Comparison of ENCODE assay signal across 2 cellular contexts in genomic region chr18:78995740-78996395, GRCh38.
TF ChIP-seq lines count a peak whose summit lies in the region.

No MANE protein-coding gene starts in this region.

TF ChIP-seq in HepG2, 621 proteins besides CTCF, POLR2A, EP300 and RAD21 (continued from another document):
- TF ChIP-seq GFI1 (CRISPR knock-in tag; IDR thresholded peaks at IDR 0.05; ENCODE audit: borderline replicate concordance) = no peak
- TF ChIP-seq TOPORS (CRISPR knock-in tag; IDR thresholded peaks at IDR 0.05) = no peak
- TF ChIP-seq KDM5B (CRISPR knock-in tag; IDR thresholded peaks at IDR 0.05; ENCODE audit: borderline replicate concordance) = no peak
- no peak for TF ChIP-seq NRL (CRISPR knock-in tag; IDR thresholded peaks at IDR 0.05; ENCODE audit: borderline replicate concordance)
- TF ChIP-seq ZNF781 (CRISPR knock-in tag; IDR thresholded peaks at IDR 0.05; ENCODE audit: borderline replicate concordance, not compliant biosample characterization) = no peak
- TF ChIP-seq SIN3B (IDR thresholded peaks at IDR 0.05; ENCODE audit: low read length) = no peak
- TF ChIP-seq ZNF143 (CRISPR knock-in tag; IDR thresholded peaks at IDR 0.05) = no peak
- TF ChIP-seq BCLAF1 (IDR thresholded peaks at IDR 0.05) = no peak
- TF ChIP-seq RXRA (CRISPR knock-in tag; IDR thresholded peaks at IDR 0.05) = no peak
- TF ChIP-seq ATAD3A (CRISPR knock-in tag; IDR thresholded peaks at IDR 0.05) = no peak
- TF ChIP-seq ZNF552 (CRISPR knock-in tag; IDR thresholded peaks at IDR 0.05; ENCODE audit: borderline replicate concordance) = no peak
- no peak for TF ChIP-seq HHEX (CRISPR knock-in tag; IDR thresholded peaks at IDR 0.05)
- no peak for TF ChIP-seq TARDBP (CRISPR knock-in tag; IDR thresholded peaks at IDR 0.05)
- TF ChIP-seq SNAPC4 (CRISPR knock-in tag; IDR thresholded peaks at IDR 0.05) = no peak
- TF ChIP-seq ZNF597 (CRISPR knock-in tag; IDR thresholded peaks at IDR 0.05) = no peak
- no peak for TF ChIP-seq MLLT10 (CRISPR knock-in tag; IDR thresholded peaks at IDR 0.05)

TF ChIP-seq in WTC11, 78 proteins besides CTCF, POLR2A, EP300 and RAD21 (continued from another document):
- TF ChIP-seq RELA (CRISPR knock-in tag; IDR thresholded peaks at IDR 0.05; ENCODE audit: borderline replicate concordance) = no peak
- TF ChIP-seq CDX4 (CRISPR knock-in tag; IDR thresholded peaks at IDR 0.05; ENCODE audit: borderline replicate concordance) = no peak
- TF ChIP-seq GTF2I (CRISPR knock-in tag; conservative IDR thresholded peaks at IDR 0.05) = no peak
- no peak for TF ChIP-seq ZNF219 (CRISPR knock-in tag; IDR thresholded peaks at IDR 0.05; ENCODE audit: borderline replicate concordance)
- TF ChIP-seq ZSCAN18 (CRISPR knock-in tag; IDR thresholded peaks at IDR 0.05) = no peak
- TF ChIP-seq SMAD4 (CRISPR knock-in tag; IDR thresholded peaks at IDR 0.05) = no peak
TF ChIP-seq in WTC11: peak in this region for 0.
